Comparison of ENCODE assay signal across 29 cellular contexts in genomic region chrX:75149654-75150053, GRCh38.
"Had no signal": no experiment of that assay in that cellular context is flagged by ENCODE, and none has a peak within 500 bp of the region (broad histone marks: within the 10 kb centered on the region; RNA-seq: fewer than 3 reads in every experiment).

No MANE protein-coding gene starts in this region.

- H3K27ac Mint-ChIP-seq: activated CD8-positive, alpha-beta T cell treated with anti-CD3 and anti-CD28 coated beads for 36 hours; activated naive CD8-positive, alpha-beta T cell treated with anti-CD3 and anti-CD28 coated beads for 36 hours; dendritic cell treated with granulocyte-macrophage colony-stimulating factor and Interleukin-4, amounts not matched to agents 40 ng/mL and 50 ng/mL, for 4 days; endodermal cell; mesothelial cell of epicardium had no signal

- ATAC-seq: activated CD8-positive, alpha-beta T cell treated with anti-CD3 and anti-CD28 coated beads for 36 hours; activated T-cell treated with anti-CD3 and anti-CD28 coated beads, Interleukin-2, amount 50 U/mL, for 4 hours; esophagus mucosa; left cardiac atrium; naive thymus-derived CD4-positive, alpha-beta T cell; right cardiac atrium had no signal

- FAIRE-seq: keratinocyte had no signal

- H3K4me1 ChIP-seq: parathyroid adenoma, uterus had no signal

- H3K27ac ChIP-seq: adrenal gland, brain microvascular endothelial cell, parathyroid adenoma, spleen, thoracic aorta, uterus had no signal

- H3K27me3 Mint-ChIP-seq: activated CD8-positive, alpha-beta T cell treated with anti-CD3 and anti-CD28 coated beads for 36 hours; activated naive CD8-positive, alpha-beta T cell treated with anti-CD3 and anti-CD28 coated beads for 36 hours; dendritic cell treated with granulocyte-macrophage colony-stimulating factor and Interleukin-4, amounts not matched to agents 40 ng/mL and 50 ng/mL, for 4 days; naive thymus-derived CD4-positive, alpha-beta T cell had no signal

- H2AFZ ChIP-seq: parathyroid adenoma had no signal

- DNase-seq: activated CD4-positive, alpha-beta T cell treated with anti-CD3 and anti-CD28 coated beads for 1 hour; activated CD4-positive, alpha-beta T cell treated with anti-CD3 and anti-CD28 coated beads, Interleukin-2, amount 50 U/mL, for 1 hour; activated CD8-positive, alpha-beta T cell treated with anti-CD3 and anti-CD28 coated beads for 36 hours; activated naive CD4-positive, alpha-beta T cell; activated naive CD8-positive, alpha-beta T cell treated with anti-CD3 and anti-CD28 coated beads for 36 hours; activated T-cell treated with anti-CD3 and anti-CD28 coated beads, Interleukin-2, amount 50 U/mL, for 4 hours; adrenal gland; aorta; brain microvascular endothelial cell; endodermal cell; foreskin fibroblast; head of caudate nucleus; hippocampal formation; left cardiac atrium; mammary epithelial cell; naive thymus-derived CD4-positive, alpha-beta T cell; nucleus accumbens; right cardiac atrium; spleen; stimulated activated naive CD4-positive, alpha-beta T cell treated with Interleukin-2 at 50 U/mL for 16 hours; T-helper 2 cell; trophoblast cell; uterus had no signal

- H3K27me3 ChIP-seq: adrenal gland, brain microvascular endothelial cell, spleen, uterus had no signal

- H3K36me3 ChIP-seq: adrenal gland, brain microvascular endothelial cell, thoracic aorta, uterus had no signal

- H3K4me3 ChIP-seq: adrenal gland, spleen, thoracic aorta, uterus had no signal

- H3K9ac ChIP-seq: parathyroid adenoma had no signal

- H3K4me3 Mint-ChIP-seq: activated CD8-positive, alpha-beta T cell treated with anti-CD3 and anti-CD28 coated beads for 36 hours; activated naive CD8-positive, alpha-beta T cell treated with anti-CD3 and anti-CD28 coated beads for 36 hours; activated T-cell treated with anti-CD3 and anti-CD28 coated beads, Interleukin-2, amount 50 U/mL, for 4 hours; dendritic cell treated with granulocyte-macrophage colony-stimulating factor and Interleukin-4, amounts not matched to agents 40 ng/mL and 50 ng/mL, for 4 days; endodermal cell; mesothelial cell of epicardium had no signal

- H3K9me3 ChIP-seq: adrenal gland, thoracic aorta, uterus had no signal
